1 cellular context compared by ENCODE assay signal in the genomic region with DNA sequence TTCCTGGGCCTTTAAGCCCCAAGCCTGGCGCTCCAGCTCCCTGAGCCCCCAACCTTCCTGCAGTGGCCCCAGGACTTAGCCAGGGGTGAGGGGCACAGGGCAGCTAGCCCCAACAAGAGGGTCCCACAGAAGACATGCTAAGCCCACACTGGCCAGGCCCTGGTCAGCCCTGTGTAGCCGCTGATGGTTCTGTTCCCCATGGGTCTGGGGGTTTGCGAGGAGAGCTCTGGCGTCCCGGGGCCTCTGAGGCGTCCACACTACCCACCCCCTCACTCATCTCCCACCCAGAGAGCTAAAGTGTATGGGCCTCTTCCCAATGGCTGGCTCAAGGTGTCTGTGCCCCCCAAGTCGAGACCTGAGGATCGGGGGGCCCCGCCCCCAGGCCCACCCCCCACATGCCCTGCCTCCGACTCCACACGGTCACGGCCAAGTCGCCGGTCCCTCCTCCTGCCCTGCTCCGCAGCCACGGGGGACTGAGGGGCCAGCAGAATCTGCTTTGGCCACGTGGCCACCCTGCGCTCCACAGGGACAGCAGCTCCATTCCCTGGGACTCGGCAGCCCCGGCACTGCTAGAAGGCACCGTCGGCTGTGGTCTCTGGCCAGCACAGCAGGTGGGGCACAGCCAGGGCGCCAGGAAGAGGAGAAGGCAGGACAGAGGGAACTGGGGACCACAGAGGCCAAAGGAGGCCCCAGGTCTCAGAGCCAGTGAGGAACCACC.
TF ChIP-seq lines count a peak whose summit lies in the region.

No MANE protein-coding gene starts in this region.

TF ChIP-seq in SK-N-SH, 30 proteins besides CTCF, POLR2A, EP300 and RAD21:
- TF ChIP-seq TAF1 (IDR thresholded peaks at IDR 0.05; ENCODE audit: borderline replicate concordance, low read depth, low read length), result no peak
- TF ChIP-seq CHD2 (IDR thresholded peaks at IDR 0.05; ENCODE audit: low read length, partially characterized antibody), result no peak
- TF ChIP-seq, protein P1, sequence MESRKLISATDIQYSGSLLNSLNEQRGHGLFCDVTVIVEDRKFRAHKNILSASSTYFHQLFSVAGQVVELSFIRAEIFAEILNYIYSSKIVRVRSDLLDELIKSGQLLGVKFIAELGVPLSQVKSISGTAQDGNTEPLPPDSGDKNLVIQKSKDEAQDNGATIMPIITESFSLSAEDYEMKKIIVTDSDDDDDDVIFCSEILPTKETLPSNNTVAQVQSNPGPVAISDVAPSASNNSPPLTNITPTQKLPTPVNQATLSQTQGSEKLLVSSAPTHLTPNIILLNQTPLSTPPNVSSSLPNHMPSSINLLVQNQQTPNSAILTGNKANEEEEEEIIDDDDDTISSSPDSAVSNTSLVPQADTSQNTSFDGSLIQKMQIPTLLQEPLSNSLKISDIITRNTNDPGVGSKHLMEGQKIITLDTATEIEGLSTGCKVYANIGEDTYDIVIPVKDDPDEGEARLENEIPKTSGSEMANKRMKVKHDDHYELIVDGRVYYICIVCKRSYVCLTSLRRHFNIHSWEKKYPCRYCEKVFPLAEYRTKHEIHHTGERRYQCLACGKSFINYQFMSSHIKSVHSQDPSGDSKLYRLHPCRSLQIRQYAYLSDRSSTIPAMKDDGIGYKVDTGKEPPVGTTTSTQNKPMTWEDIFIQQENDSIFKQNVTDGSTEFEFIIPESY (IDR thresholded peaks at IDR 0.05; ENCODE audit: borderline replicate concordance, low read depth), result no peak
- TF ChIP-seq YY1 (IDR thresholded peaks at IDR 0.05; ENCODE audit: low read depth), result no peak
- TF ChIP-seq TCF12 (IDR thresholded peaks at IDR 0.05), result no peak
- TF ChIP-seq SIN3A (IDR thresholded peaks at IDR 0.05; ENCODE audit: borderline replicate concordance, low read depth, low read length), result no peak
- TF ChIP-seq, protein P2, sequence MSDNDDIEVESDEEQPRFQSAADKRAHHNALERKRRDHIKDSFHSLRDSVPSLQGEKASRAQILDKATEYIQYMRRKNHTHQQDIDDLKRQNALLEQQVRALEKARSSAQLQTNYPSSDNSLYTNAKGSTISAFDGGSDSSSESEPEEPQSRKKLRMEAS (IDR thresholded peaks at IDR 0.05; ENCODE audit: low read depth), result no peak
- TF ChIP-seq RCOR1 (IDR thresholded peaks at IDR 0.05; ENCODE audit: low read length), result no peak
- TF ChIP-seq, protein P3, sequence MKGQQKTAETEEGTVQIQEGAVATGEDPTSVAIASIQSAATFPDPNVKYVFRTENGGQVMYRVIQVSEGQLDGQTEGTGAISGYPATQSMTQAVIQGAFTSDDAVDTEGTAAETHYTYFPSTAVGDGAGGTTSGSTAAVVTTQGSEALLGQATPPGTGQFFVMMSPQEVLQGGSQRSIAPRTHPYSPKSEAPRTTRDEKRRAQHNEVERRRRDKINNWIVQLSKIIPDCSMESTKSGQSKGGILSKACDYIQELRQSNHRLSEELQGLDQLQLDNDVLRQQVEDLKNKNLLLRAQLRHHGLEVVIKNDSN (IDR thresholded peaks at IDR 0.05; ENCODE audit: borderline replicate concordance, low read depth), result no peak
- no peak for TF ChIP-seq NFIC (IDR thresholded peaks at IDR 0.05; ENCODE audit: borderline replicate concordance)
- TF ChIP-seq FOXM1 (IDR thresholded peaks at IDR 0.05; ENCODE audit: low read depth), result no peak
- no peak for TF ChIP-seq NRF1 (IDR thresholded peaks at IDR 0.05; ENCODE audit: low read depth, low read length)
- TF ChIP-seq FOXJ3 (CRISPR knock-in tag; IDR thresholded peaks at IDR 0.05), result no peak
- no peak for TF ChIP-seq EZH2phosphoT487 (IDR thresholded peaks at IDR 0.05; ENCODE audit: borderline replicate concordance, low read depth)
- no peak for TF ChIP-seq JUND (IDR thresholded peaks at IDR 0.05)
- TF ChIP-seq GATA2 (CRISPR knock-in tag; IDR thresholded peaks at IDR 0.05), result no peak
